20 cellular contexts compared by ENCODE assay signal in the genomic region with DNA sequence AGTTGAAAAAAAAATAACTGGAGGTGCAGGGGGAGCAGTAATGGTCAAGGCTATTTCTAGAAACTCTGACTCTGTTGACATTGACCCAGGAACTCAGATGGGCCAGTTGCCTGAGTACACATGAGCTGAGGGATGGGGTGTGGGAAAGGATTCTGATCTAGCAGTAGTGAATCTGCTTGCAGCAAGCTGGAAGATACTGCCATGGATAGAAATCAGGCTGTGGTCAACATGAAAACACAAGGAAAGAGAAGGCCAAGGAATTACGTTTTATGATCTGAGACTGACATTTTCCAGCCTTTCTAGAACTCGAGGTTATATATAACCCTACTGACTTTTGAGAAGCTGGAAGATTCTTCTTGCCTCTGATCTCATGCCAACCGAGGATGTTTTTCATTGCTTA.
A peak's percentile ranks its signal among the peaks of the same experiment; 100 is the strongest.
DNase-seq lines count a peak whose midpoint lies in the region; ATAC-seq and TF ChIP-seq lines count a peak whose summit lies in the region.
"Had no signal": no experiment of that assay in that cellular context is flagged by ENCODE, and none has a peak within 500 bp of the region (broad histone marks: within the 10 kb centered on the region; RNA-seq: fewer than 3 reads in every experiment).

No MANE protein-coding gene starts in this region.

- peaks cover 23% of the 10 kb centered on the region for H3K4me1 ChIP-seq in GM23248 (ENCODE audit: insufficient read depth)
- peaks cover 34 to 79% (median 36%) of the 10 kb centered on the region in 3 donors for H3K4me1 ChIP-seq in gastroesophageal sphincter
- H3K4me1 ChIP-seq in tibial nerve: peaks cover 0 to 65% (median 22%) of the 10 kb centered on the region in 4 donors
- H3K4me1 ChIP-seq: colonic mucosa had no signal

- ATAC-seq in gastroesophageal sphincter (peak; percentile 52), HG02981 (IDR thresholded peaks at IDR 0.05; ENCODE audit: unreplicated experiment) (no peak)
- ATAC-seq: left colon; stimulated activated naive CD8-positive, alpha-beta T cell treated with anti-CD3 and anti-CD28 coated beads, Interleukin-15, amount 100 ng/mL, for 72 hours had no signal

- H3K4me2 ChIP-seq in GM23248 (ENCODE audit: unreplicated experiment): no peak overlapping the region

- H3K9me3 Mint-ChIP-seq in nephron: no peaks in the 10 kb centered on the region
- H3K9me3 Mint-ChIP-seq: activated CD4-positive, alpha-beta memory T cell treated with anti-CD3 and anti-CD28 coated beads for 36 hours; HFFc6 had no signal

- H3K9ac ChIP-seq in GM23248: no peak overlapping the region

- H3K4me3 ChIP-seq in GM23248 (no peak overlapping the region), gastroesophageal sphincter (no peak overlapping the region), tibial nerve (no peak overlapping the region)
- H3K4me3 ChIP-seq: colonic mucosa had no signal

- in situ Hi-C loops in GM23248 (cut with MboI): no loop called here

- 23 to 30% methylated on average over 3 of the region's 3 CpGs for WGBS in GM23248 (ENCODE audit: low coverage in 1 of 2, low lambda C conversion rate in 2 of 2, missing lambda C conversion rate in 2 of 2), 2 experiments
- 4 to 31% methylated on average over 3 of the region's 3 CpGs for WGBS in gastroesophageal sphincter (ENCODE audit: low coverage in 1 of 2), 2 donors
- WGBS in tibial nerve, 2 donors: 56 to 58% methylated on average over 3 of the region's 3 CpGs

- H2AFZ ChIP-seq in GM23248: no peak overlapping the region

- TF ChIP-seq POLR2A in gastroesophageal sphincter (IDR thresholded peaks at IDR 0.05): no peak
- TF ChIP-seq POLR2A in tibial nerve (IDR thresholded peaks at IDR 0.05): no peak

- no peaks in the 10 kb centered on the region for H4K20me1 ChIP-seq in GM23248 (ENCODE audit: insufficient read depth)

- H3K4me3 Mint-ChIP-seq in nephron: no peak overlapping the region
- H3K4me3 Mint-ChIP-seq: activated CD4-positive, alpha-beta memory T cell treated with anti-CD3 and anti-CD28 coated beads for 36 hours; CD4-positive, CD25-positive, alpha-beta regulatory T cell; HFFc6; stimulated activated naive CD8-positive, alpha-beta T cell treated with anti-CD3 and anti-CD28 coated beads, Interleukin-15, amount 100 ng/mL, for 72 hours had no signal

- H3K27ac ChIP-seq in GM23248 (no peak overlapping the region), gastroesophageal sphincter (peak overlapping the region; percentile 71 to 80 (median 78)), tibial nerve (peak overlapping the region in 3 of 4 donors; percentile 9 to 51 (median 30))
- H3K27ac ChIP-seq: colonic mucosa had no signal

- peaks cover 13% of the 10 kb centered on the region for H3K4me1 Mint-ChIP-seq in nephron
- H3K4me1 Mint-ChIP-seq: stimulated activated naive CD8-positive, alpha-beta T cell treated with anti-CD3 and anti-CD28 coated beads, Interleukin-15, amount 100 ng/mL, for 72 hours had no signal

- no peak for TF ChIP-seq CTCF in gastroesophageal sphincter (IDR thresholded peaks at IDR 0.05)
- no peak for TF ChIP-seq CTCF in nephron (IDR thresholded peaks at IDR 0.05; ENCODE audit: unreplicated experiment in 3 of 3)
- TF ChIP-seq CTCF in tibial nerve (IDR thresholded peaks at IDR 0.05): no peak

- DNase-seq in GM23248 (peak; percentile 10), tibial nerve (ENCODE audit: low spot score in 2 of 2) (no peak), NCI-H1417 treated with DMSO at 0.1 percent for 48 hours (lab: John Stamatoyannopoulos, UW) (no peak), COLO829 (ENCODE audit: low spot score) (no peak)
- no peak for DNase-seq in activated CD4-positive, alpha-beta T cell treated with anti-CD3 and anti-CD28 coated beads, Interleukin-2, amount 50 U/mL, for 1 hour
- DNase-seq: activated CD4-positive, alpha-beta memory T cell treated with anti-CD3 and anti-CD28 coated beads for 36 hours; CD4-positive, CD25-positive, alpha-beta regulatory T cell; colonic mucosa; DMS 273 treated with DMSO at 0.1 percent for 48 hours; head of caudate nucleus; HFFc6; Karpas-422; left colon; NCI-H1694 treated with DMSO at 0.1 percent for 48 hours; NCI-H69; stimulated activated naive CD8-positive, alpha-beta T cell treated with anti-CD3 and anti-CD28 coated beads, Interleukin-15, amount 100 ng/mL, for 72 hours; T-helper 9 cell had no signal

- no peaks in the 10 kb centered on the region for H3K27me3 Mint-ChIP-seq in nephron (ENCODE audit: low read depth)
- H3K27me3 Mint-ChIP-seq: activated CD4-positive, alpha-beta memory T cell treated with anti-CD3 and anti-CD28 coated beads for 36 hours; CD4-positive, CD25-positive, alpha-beta regulatory T cell; stimulated activated naive CD8-positive, alpha-beta T cell treated with anti-CD3 and anti-CD28 coated beads, Interleukin-15, amount 100 ng/mL, for 72 hours had no signal

- TF ChIP-seq EP300 in gastroesophageal sphincter (IDR thresholded peaks at IDR 0.05): no peak
- TF ChIP-seq EP300 in tibial nerve (IDR thresholded peaks at IDR 0.05): no peak

- H3F3A ChIP-seq in GM23248 (ENCODE audit: insufficient read depth): peaks cover 18% of the 10 kb centered on the region

- H3K27me3 ChIP-seq in GM23248 (replicated peaks; ENCODE audit: insufficient read depth) (no peaks in the 10 kb centered on the region), gastroesophageal sphincter (no peaks in the 10 kb centered on the region), tibial nerve (no peaks in the 10 kb centered on the region)
- H3K27me3 ChIP-seq: colonic mucosa had no signal

- H3K9me2 ChIP-seq in GM23248 (ENCODE audit: insufficient read depth): no peaks in the 10 kb centered on the region

- H3K79me2 ChIP-seq in GM23248 (ENCODE audit: insufficient read depth): peaks cover 81% of the 10 kb centered on the region

- H3K36me3 Mint-ChIP-seq in nephron (ENCODE audit: low read depth): peaks cover 12% of the 10 kb centered on the region

- no peaks in the 10 kb centered on the region for H3K36me3 ChIP-seq in GM23248 (ENCODE audit: low read depth)
- no peaks in the 10 kb centered on the region for H3K36me3 ChIP-seq in gastroesophageal sphincter
- H3K36me3 ChIP-seq in tibial nerve: no peaks in the 10 kb centered on the region
- H3K36me3 ChIP-seq: colonic mucosa had no signal

- peak overlapping the region in 2 of 3 experiments; percentile 39 to 84 for H3K27ac Mint-ChIP-seq in nephron
- H3K27ac Mint-ChIP-seq: activated CD4-positive, alpha-beta memory T cell treated with anti-CD3 and anti-CD28 coated beads for 36 hours; CD4-positive, CD25-positive, alpha-beta regulatory T cell; HFFc6; stimulated activated naive CD8-positive, alpha-beta T cell treated with anti-CD3 and anti-CD28 coated beads, Interleukin-15, amount 100 ng/mL, for 72 hours had no signal

- H3K9me3 ChIP-seq in GM23248 (ENCODE audit: low read depth) (no peaks in the 10 kb centered on the region), gastroesophageal sphincter (no peaks in the 10 kb centered on the region), tibial nerve (no peaks in the 10 kb centered on the region)
- H3K9me3 ChIP-seq: colonic mucosa had no signal
